In genomic region chr18:44899832-44900231, GRCh38 we compare ENCODE assay signal across 26 cellular contexts.
DNase-seq lines count a peak whose midpoint lies in the region; TF ChIP-seq lines count a peak whose summit lies in the region.
"Had no signal": no experiment of that assay in that cellular context is flagged by ENCODE, and none has a peak within 500 bp of the region (broad histone marks: within the 10 kb centered on the region; RNA-seq: fewer than 3 reads in every experiment).

No MANE protein-coding gene starts in this region.

- in situ Hi-C loops in HAP-1 (cut with MboI; ENCODE audit: low sequenced_read_pairs), result no loop called here

- DNase-seq in NCI-H748 (lab: John Stamatoyannopoulos, UW; ENCODE audit: unreplicated experiment), result peak; percentile 21
- DNase-seq in NCI-H748 treated with DMSO at 0.1 percent for 48 hours (lab: John Stamatoyannopoulos, UW), result no peak
- DNase-seq in NCI-H69 (lab: John Stamatoyannopoulos, UW), result peak; percentile 36
- DNase-seq in cardiac fibroblast (ENCODE audit: low read depth in 2 of 2), result no peak
- no peak for DNase-seq in type B pancreatic cell (ENCODE audit: extremely low spot score, unreplicated experiment)
- DNase-seq in cortex of kidney (lab: John Stamatoyannopoulos, UW), result no peak
- no peak for DNase-seq in NCI-H1417 (lab: John Stamatoyannopoulos, UW)
- no peak for DNase-seq in HAP-1 (ENCODE audit: low spot score in 2 of 2)
- DNase-seq: 8988T; activated CD4-positive, alpha-beta T cell treated with anti-CD3 and anti-CD28 coated beads, Interleukin-2, amount 50 U/mL, for 1 hour; activated naive CD8-positive, alpha-beta T cell treated with anti-CD3 and anti-CD28 coated beads, Interleukin-2, amount 50 U/mL, for 24 hours; GOT3; kidney glomerular epithelial cell; naive thymus-derived CD4-positive, alpha-beta T cell; NCI-H1436 treated with DMSO at 0.1 percent for 48 hours; NCI-H2171; SJCRH30; stimulated activated CD4-positive, alpha-beta T cell treated with anti-CD3 and anti-CD28 coated beads, Interleukin-4, amount 100 ng/mL, for 4 hours; stomach; upper lobe of left lung; WERI-Rb-1 had no signal

- no peaks in the 10 kb centered on the region for H3K27me3 ChIP-seq in HAP-1 (ENCODE audit: low read depth)
- H3K27me3 ChIP-seq: gastroesophageal sphincter, right atrium auricular region, SJCRH30, stomach, upper lobe of left lung had no signal

- H3K27ac Mint-ChIP-seq in type B pancreatic cell, result no peak overlapping the region
- H3K27ac Mint-ChIP-seq: activated naive CD8-positive, alpha-beta T cell treated with anti-CD3 and anti-CD28 coated beads, Interleukin-2, amount 50 U/mL, for 24 hours; activated T-helper 17 cell treated with anti-CD3 and anti-CD28 coated beads, Interleukin-2, amount 50 U/mL, for 72 hours; B cell; memory B cell; naive thymus-derived CD4-positive, alpha-beta T cell had no signal

- H3K9me3 Mint-ChIP-seq in type B pancreatic cell, result peaks cover 3% of the 10 kb centered on the region
- H3K9me3 Mint-ChIP-seq: activated T-helper 17 cell treated with anti-CD3 and anti-CD28 coated beads, Interleukin-2, amount 50 U/mL, for 72 hours; memory B cell had no signal

- no peaks in the 10 kb centered on the region for H3K9me3 ChIP-seq in HAP-1
- H3K9me3 ChIP-seq: gastroesophageal sphincter, right atrium auricular region, SJCRH30, stomach, upper lobe of left lung had no signal

- H3K36me3 ChIP-seq in HAP-1 (replicated peaks), result no peaks in the 10 kb centered on the region
- H3K36me3 ChIP-seq: gastroesophageal sphincter, right atrium auricular region, SJCRH30, stomach, upper lobe of left lung, WERI-Rb-1 had no signal

- peaks cover 31% of the 10 kb centered on the region for H3K4me1 Mint-ChIP-seq in type B pancreatic cell (ENCODE audit: unreplicated experiment)

- H3K36me3 Mint-ChIP-seq in type B pancreatic cell, result peaks cover 10% of the 10 kb centered on the region

- TF ChIP-seq CTCF in cardiac fibroblast (IDR thresholded peaks at IDR 0.05; ENCODE audit: low read depth, low read length), result peak; percentile 16
- TF ChIP-seq CTCF in type B pancreatic cell (conservative IDR thresholded peaks at IDR 0.05), result peak; percentile 36

- peaks cover 3% of the 10 kb centered on the region for H3K27me3 Mint-ChIP-seq in type B pancreatic cell
- H3K27me3 Mint-ChIP-seq: B cell, memory B cell had no signal

- peaks cover 9% of the 10 kb centered on the region for H3K4me1 ChIP-seq in HAP-1
- H3K4me1 ChIP-seq: right atrium auricular region had no signal

- no peak overlapping the region for H3K4me3 Mint-ChIP-seq in type B pancreatic cell
- H3K4me3 Mint-ChIP-seq: activated naive CD8-positive, alpha-beta T cell treated with anti-CD3 and anti-CD28 coated beads, Interleukin-2, amount 50 U/mL, for 24 hours; activated T-helper 17 cell treated with anti-CD3 and anti-CD28 coated beads, Interleukin-2, amount 50 U/mL, for 72 hours; B cell; memory B cell; naive thymus-derived CD4-positive, alpha-beta T cell had no signal

- H3K4me3 ChIP-seq in cardiac fibroblast (replicated peaks in 1 of 2; ENCODE audit: low read depth in 2 of 2, low read length in 2 of 2) (no peak overlapping the region), HAP-1 (no peak overlapping the region)
- H3K4me3 ChIP-seq: gastroesophageal sphincter, right atrium auricular region, SJCRH30, stomach, upper lobe of left lung had no signal

Comparison
In these comparisons a context has a peak if more than half of its experiments do, and no peak if none do; other contexts are left out.
1. DNase-seq: peak in NCI-H748 (single experiment) and NCI-H69 (single experiment); none in NCI-H748 treated with DMSO at 0.1 percent for 48 hours (single experiment), cardiac fibroblast (0 of 2), type B pancreatic cell (single experiment), cortex of kidney (single experiment), NCI-H1417 (0 of 3) and HAP-1 (0 of 2).